ENCODE assay signal across 25 cellular contexts in genomic region chr14:93879362-93879983, GRCh38. TPM values are rescaled to one million over a fixed set of nuclear protein-coding genes. Genes with fewer than 3 reads are reported as not detected.
DNase-seq lines count a peak whose midpoint lies in the region; ATAC-seq and TF ChIP-seq lines count a peak whose summit lies in the region.
"Had no signal": no experiment of that assay in that cellular context is flagged by ENCODE, and none has a peak within 500 bp of the region (broad histone marks: within the 10 kb centered on the region; RNA-seq: fewer than 3 reads in every experiment).

No MANE protein-coding gene starts in this region.

- H3K27ac Mint-ChIP-seq in endodermal cell = no peak overlapping the region
- H3K27ac Mint-ChIP-seq: activated naive CD8-positive, alpha-beta T cell treated with anti-CD3 and anti-CD28 coated beads, Interleukin-2, amount 50 U/mL, for 24 hours; CD14-positive monocyte; stimulated activated naive B cell treated with anti-CD40 and anti-IgM and Interleukin-4, amounts not matched to agents 10 μg/mL and 1 μg/mL and 100 μg/mL, for 72 hours; type B pancreatic cell had no signal

- H3K9ac ChIP-seq in parathyroid adenoma (no peak overlapping the region), endodermal cell (ENCODE audit: extremely low read depth, low read length, poor library complexity, severe bottlenecking) (no peak overlapping the region)

- no peaks in the 10 kb centered on the region for H3K36me3 Mint-ChIP-seq in endodermal cell (ENCODE audit: low read depth)
- H3K36me3 Mint-ChIP-seq: CD14-positive monocyte; stimulated activated naive B cell treated with anti-CD40 and anti-IgM and Interleukin-4, amounts not matched to agents 10 μg/mL and 1 μg/mL and 100 μg/mL, for 72 hours; type B pancreatic cell had no signal

- ATAC-seq in GM18861 (IDR thresholded peaks at IDR 0.05; ENCODE audit: unreplicated experiment) = no peak
- ATAC-seq: activated naive CD8-positive, alpha-beta T cell treated with anti-CD3 and anti-CD28 coated beads, Interleukin-2, amount 50 U/mL, for 24 hours; esophagus mucosa; left lobe of liver; mucosa of descending colon; stimulated activated naive B cell treated with anti-CD40 and anti-IgM and Interleukin-4, amounts not matched to agents 10 μg/mL and 1 μg/mL and 100 μg/mL, for 72 hours had no signal

- WGBS in adrenal gland, 4 donors = 43 to 48% (median 47%) methylated on average over 4 to 7 of the region's 7 CpGs
- 74 to 84% methylated on average over 6 to 7 of the region's 7 CpGs for WGBS in endodermal cell (ENCODE audit: insufficient coverage in 1 of 2, insufficient read length in 1 of 2), 2 experiments

- TF ChIP-seq CTCF in left ventricle myocardium inferior (IDR thresholded peaks at IDR 0.05; ENCODE audit: borderline replicate concordance) (no peak), right atrium auricular region (IDR thresholded peaks at IDR 0.05) (no peak), epithelial cell of proximal tubule (conservative IDR thresholded peaks at IDR 0.05; ENCODE audit: low read depth, low read length) (no peak), parathyroid adenoma (IDR thresholded peaks at IDR 0.05) (no peak), adrenal gland (IDR thresholded peaks at IDR 0.05) (no peak), endodermal cell (conservative IDR thresholded peaks at IDR 0.05) (no peak)

- peaks cover 14% of the 10 kb centered on the region for H3K4me1 Mint-ChIP-seq in endodermal cell
- H3K4me1 Mint-ChIP-seq: activated naive CD8-positive, alpha-beta T cell treated with anti-CD3 and anti-CD28 coated beads, Interleukin-2, amount 50 U/mL, for 24 hours; CD14-positive monocyte had no signal

- intact Hi-C loops in left ventricle myocardium inferior (cut with micrococcal nuclease) = no loop called here
- intact Hi-C loops in adrenal gland (cut with DNase I) = no loop called here

- H3K79me2 ChIP-seq in parathyroid adenoma = no peaks in the 10 kb centered on the region

- H3K27ac ChIP-seq in left ventricle myocardium inferior (replicated peaks) = no peak overlapping the region
- H3K27ac ChIP-seq in right atrium auricular region = no peak overlapping the region
- peak overlapping the region; percentile 22 for H3K27ac ChIP-seq in parathyroid adenoma
- H3K27ac ChIP-seq in adrenal gland = no peak overlapping the region
- H3K27ac ChIP-seq in endodermal cell (ENCODE audit: low read depth, low read length) = no peak overlapping the region
- H3K27ac ChIP-seq: gastroesophageal sphincter had no signal

- H3K9me3 ChIP-seq in left ventricle myocardium inferior (replicated peaks) = peaks cover 4% of the 10 kb centered on the region
- H3K9me3 ChIP-seq in right atrium auricular region = no peaks in the 10 kb centered on the region
- H3K9me3 ChIP-seq in parathyroid adenoma (ENCODE audit: control insufficient read depth, low read length) = no peaks in the 10 kb centered on the region
- H3K9me3 ChIP-seq in adrenal gland (replicated peaks in 1 of 3) = no peaks in the 10 kb centered on the region
- no peaks in the 10 kb centered on the region for H3K9me3 ChIP-seq in endodermal cell (ENCODE audit: control insufficient read depth, low read length)
- H3K9me3 ChIP-seq: gastroesophageal sphincter, mucosa of descending colon had no signal

- peaks cover 4% of the 10 kb centered on the region for H3K4me1 ChIP-seq in left ventricle myocardium inferior
- peaks cover 0 to 12% of the 10 kb centered on the region in 2 donors for H3K4me1 ChIP-seq in right atrium auricular region
- H3K4me1 ChIP-seq in parathyroid adenoma = peaks cover 4% of the 10 kb centered on the region
- no peaks in the 10 kb centered on the region for H3K4me1 ChIP-seq in adrenal gland (replicated peaks in 1 of 2)
- H3K4me1 ChIP-seq in endodermal cell (ENCODE audit: control insufficient read depth, insufficient read depth, low read length) = no peaks in the 10 kb centered on the region

- H3K36me3 ChIP-seq in left ventricle myocardium inferior (no peaks in the 10 kb centered on the region), right atrium auricular region (no peaks in the 10 kb centered on the region), parathyroid adenoma (ENCODE audit: control insufficient read depth, insufficient read depth, low read length) (no peaks in the 10 kb centered on the region), adrenal gland (replicated peaks in 1 of 2) (no peaks in the 10 kb centered on the region), endodermal cell (ENCODE audit: control insufficient read depth, insufficient read depth, low read length) (no peaks in the 10 kb centered on the region)
- H3K36me3 ChIP-seq: gastroesophageal sphincter had no signal

- H3K4me3 ChIP-seq in left ventricle myocardium inferior (peak overlapping the region; percentile 18), right atrium auricular region (no peak overlapping the region), epithelial cell of proximal tubule (ENCODE audit: low read depth, low read length) (peak overlapping the region; percentile 6), parathyroid adenoma (ENCODE audit: low read depth, low read length) (peak overlapping the region; percentile 46), adrenal gland (no peak overlapping the region), endodermal cell (ENCODE audit: low read length) (no peak overlapping the region)
- H3K4me3 ChIP-seq: gastroesophageal sphincter, mucosa of descending colon had no signal

- no peak overlapping the region for H3K4me3 Mint-ChIP-seq in endodermal cell
- H3K4me3 Mint-ChIP-seq: activated naive CD8-positive, alpha-beta T cell treated with anti-CD3 and anti-CD28 coated beads, Interleukin-2, amount 50 U/mL, for 24 hours; CD14-positive monocyte; stimulated activated naive B cell treated with anti-CD40 and anti-IgM and Interleukin-4, amounts not matched to agents 10 μg/mL and 1 μg/mL and 100 μg/mL, for 72 hours; type B pancreatic cell had no signal

- H3K27me3 ChIP-seq in left ventricle myocardium inferior (ENCODE audit: low read depth) (peaks cover 31% of the 10 kb centered on the region), right atrium auricular region (no peaks in the 10 kb centered on the region), parathyroid adenoma (ENCODE audit: control insufficient read depth, insufficient read depth, low read length) (no peaks in the 10 kb centered on the region), adrenal gland (no peaks in the 10 kb centered on the region), endodermal cell (ENCODE audit: control insufficient read depth, insufficient read depth, low read length, poor library complexity, severe bottlenecking) (no peaks in the 10 kb centered on the region)
- H3K27me3 ChIP-seq: gastroesophageal sphincter had no signal

- H3K4me2 ChIP-seq in parathyroid adenoma (ENCODE audit: low read length) = peak overlapping the region; percentile 74

- TF ChIP-seq POLR2A in adrenal gland (IDR thresholded peaks at IDR 0.05) = no peak

- peaks cover 6% of the 10 kb centered on the region for H3K27me3 Mint-ChIP-seq in endodermal cell (ENCODE audit: insufficient read depth)
- H3K27me3 Mint-ChIP-seq: type B pancreatic cell had no signal

- peak overlapping the region; percentile 75 for H2AFZ ChIP-seq in parathyroid adenoma

- H3K9me3 Mint-ChIP-seq in endodermal cell = peaks cover 7% of the 10 kb centered on the region
- H3K9me3 Mint-ChIP-seq: activated naive CD8-positive, alpha-beta T cell treated with anti-CD3 and anti-CD28 coated beads, Interleukin-2, amount 50 U/mL, for 24 hours had no signal

- DNase-seq in left ventricle myocardium inferior (no peak), right atrium auricular region (ENCODE audit: low spot score) (no peak), epithelial cell of proximal tubule (ENCODE audit: low read depth) (no peak), adrenal gland (no peak), AG08396 (ENCODE audit: low spot score) (no peak), endodermal cell (no peak)
- DNase-seq: activated CD4-positive, alpha-beta T cell treated with anti-CD3 and anti-CD28 coated beads for 48 hours; activated effector memory CD4-positive, alpha-beta T cell treated with Interleukin-2 at 50 U/mL for 16 hours; activated naive CD8-positive, alpha-beta T cell treated with anti-CD3 and anti-CD28 coated beads, Interleukin-2, amount 50 U/mL, for 24 hours; GF-D8; KBM-7; mucosa of descending colon; NCI-H1930; NCI-H510A; stimulated activated naive B cell treated with anti-CD40 and anti-IgM and Interleukin-4, amounts not matched to agents 10 μg/mL and 1 μg/mL and 100 μg/mL, for 72 hours; SW 1271 had no signal

RNA-seq across cellular contexts. Expression of gene FAM181A, which starts 47.7 kb away (rescaled TPM):
- total RNA-seq in left ventricle myocardium inferior (not detected), right atrium auricular region (not detected), epithelial cell of proximal tubule (not detected in 2 replicates), adrenal gland (not detected), endodermal cell (not detected)
- polyA plus RNA-seq in adrenal gland = not detected
- polyA plus RNA-seq in endodermal cell (2013, experiment 1 of 2) = 13.0 TPM
- polyA plus RNA-seq in endodermal cell (2013, experiment 2 of 2) = 11.0 TPM
- total RNA-seq: A172, cardiac septum, esophagus mucosa, gastroesophageal sphincter, left lobe of liver, mucosa of descending colon had no signal
- polyA plus RNA-seq: CD14-positive monocyte had no signal

Comparison
In these comparisons a context has a peak if more than half of its experiments do, and no peak if none do; other contexts are left out.
1. H3K4me3 ChIP-seq: peak in left ventricle myocardium inferior (single experiment), epithelial cell of proximal tubule (single experiment) and parathyroid adenoma (single experiment); none in right atrium auricular region (0 of 2), adrenal gland (0 of 4) and endodermal cell (single experiment).